ENCODE assay signal across 19 cellular contexts in genomic region chr7:148670807-148671206, GRCh38.
A peak's percentile ranks its signal among the peaks of the same experiment; 100 is the strongest.
DNase-seq lines count a peak whose midpoint lies in the region; ATAC-seq and TF ChIP-seq lines count a peak whose summit lies in the region.
"Had no signal": no experiment of that assay in that cellular context is flagged by ENCODE, and none has a peak within 500 bp of the region (broad histone marks: within the 10 kb centered on the region; RNA-seq: fewer than 3 reads in every experiment).

No MANE protein-coding gene starts in this region.

- peaks cover 19 to 41% (median 32%) of the 10 kb centered on the region in 11 experiments for H3K9me3 ChIP-seq in BLaER1 treated with 17β-estradiol and CSF1 and Interleukin-3, amounts not matched to agents 10 nM and 100 nM (replicated peaks in 1 of 11)
- H3K9me3 ChIP-seq: MG63 had no signal

- ATAC-seq in SK-N-SH treated with all-trans-retinoic acid at 6 μM for 48 hours (peak; percentile 71), GM21529 (IDR thresholded peaks at IDR 0.05; ENCODE audit: unreplicated experiment) (no peak)

- H3K27me3 ChIP-seq in BLaER1 treated with 17β-estradiol and CSF1 and Interleukin-3, amounts not matched to agents 10 nM and 100 nM: no peaks in the 10 kb centered on the region
- H3K27me3 ChIP-seq: MG63 had no signal

- peak overlapping the region; percentile 49 to 79 (median 62) for H3K4me2 ChIP-seq in BLaER1 treated with 17β-estradiol and CSF1 and Interleukin-3, amounts not matched to agents 10 nM and 100 nM
- H3K4me2 ChIP-seq: KMS-11 had no signal

- H3K4me1 ChIP-seq in BLaER1 treated with 17β-estradiol and CSF1 and Interleukin-3, amounts not matched to agents 10 nM and 100 nM: peaks cover 13 to 20% (median 16%) of the 10 kb centered on the region in 10 experiments

- no peaks in the 10 kb centered on the region for H4K20me1 ChIP-seq in BLaER1 treated with 17β-estradiol and CSF1 and Interleukin-3, amounts not matched to agents 10 nM and 100 nM

- H3K9ac ChIP-seq in BLaER1 treated with 17β-estradiol and CSF1 and Interleukin-3, amounts not matched to agents 10 nM and 100 nM: peak overlapping the region in 3 of 11 experiments; percentile 0 to 26 (median 14); a peak in 2 of 22 replicates
- H3K9ac ChIP-seq: GM23248, KMS-11 had no signal

- H3K36me3 ChIP-seq in BLaER1 treated with 17β-estradiol and CSF1 and Interleukin-3, amounts not matched to agents 10 nM and 100 nM: 0 out of 22 replicates have a peak, but pooled peaks cover 0 to 5% (median 0%) of the 10 kb centered on the region in 11 experiments
- H3K36me3 ChIP-seq: MG63 had no signal

- DNase-seq in GDM1 (lab: John Stamatoyannopoulos, UW) (peak; percentile 64), globus pallidus (ENCODE audit: low spot score) (peak; percentile 15), NCI-H446 treated with DMSO at 0.1 percent for 48 hours (lab: John Stamatoyannopoulos, UW) (no peak), NCI-H2171 (lab: John Stamatoyannopoulos, UW) (no peak)
- DNase-seq: ACHN, DMS 273 treated with DMSO at 0.1 percent for 48 hours, EL, MG63, NCI-H1436, NCI-H2029 treated with DMSO at 0.1 percent for 48 hours, NCI-H2227 treated with DMSO at 0.1 percent for 48 hours, NCI-H526 treated with DMSO at 0.1 percent for 48 hours, OCI-M1 had no signal

- H3K27ac ChIP-seq in BLaER1 treated with 17β-estradiol and CSF1 and Interleukin-3, amounts not matched to agents 10 nM and 100 nM: peak overlapping the region in 6 of 11 experiments; percentile 8 to 38 (median 22); a peak in 9 of 22 replicates
- H3K27ac ChIP-seq: GM23248, KMS-11, RWPE1 had no signal

- no peak overlapping the region for H3K4me3 ChIP-seq in BLaER1 treated with 17β-estradiol and CSF1 and Interleukin-3, amounts not matched to agents 10 nM and 100 nM
- H3K4me3 ChIP-seq: GM23248, MG63 had no signal

TF ChIP-seq in SK-N-SH treated with all-trans-retinoic acid at 6 μM for 48 hours, 23 proteins besides CTCF, POLR2A, EP300 and RAD21:
- TF ChIP-seq CREB5 (CRISPR knock-in tag; IDR thresholded peaks at IDR 0.05; ENCODE audit: low read depth) (no peak), RARB (CRISPR knock-in tag; IDR thresholded peaks at IDR 0.05) (no peak), ZC3H10 (CRISPR knock-in tag; IDR thresholded peaks at IDR 0.05) (no peak), TCF4 (CRISPR knock-in tag; IDR thresholded peaks at IDR 0.05; ENCODE audit: borderline replicate concordance) (no peak), CSRNP3 (CRISPR knock-in tag; IDR thresholded peaks at IDR 0.05) (no peak), ESRRG (CRISPR knock-in tag; IDR thresholded peaks at IDR 0.05) (no peak), OSR1 (CRISPR knock-in tag; IDR thresholded peaks at IDR 0.05) (no peak), ZFP3 (CRISPR knock-in tag; IDR thresholded peaks at IDR 0.05) (no peak), ZNF70 (CRISPR knock-in tag; IDR thresholded peaks at IDR 0.05) (no peak), GLIS3 (CRISPR knock-in tag; IDR thresholded peaks at IDR 0.05) (no peak), TSHZ2 (CRISPR knock-in tag; IDR thresholded peaks at IDR 0.05) (no peak)

Comparison
In these comparisons a context has a peak if more than half of its experiments do, and no peak if none do; other contexts are left out.
1. DNase-seq: peak in GDM1 (single experiment) and globus pallidus (single experiment); none in NCI-H446 treated with DMSO at 0.1 percent for 48 hours (single experiment) and NCI-H2171 (single experiment).